14 cellular contexts compared by ENCODE assay signal in the genomic region with DNA sequence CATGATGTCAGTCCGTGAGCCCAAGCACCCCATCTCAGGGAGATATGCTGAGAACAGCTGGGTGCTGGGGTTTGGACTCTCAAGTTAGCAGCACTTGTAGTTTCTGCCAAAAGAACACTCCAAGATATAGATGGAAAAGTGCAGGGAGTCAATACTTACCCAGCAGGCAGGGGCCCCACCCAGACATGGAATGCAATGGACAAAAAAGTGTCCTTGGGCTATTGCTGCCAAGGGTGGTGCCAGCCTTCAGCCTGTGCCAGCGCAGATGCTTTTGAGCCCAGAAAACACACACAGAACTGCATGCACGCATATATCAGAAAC. TPM values are rescaled to one million over a fixed set of nuclear protein-coding genes. Genes with fewer than 3 reads are reported as not detected.
A peak's percentile ranks its signal among the peaks of the same experiment; 100 is the strongest.
DNase-seq lines count a peak whose midpoint lies in the region; ATAC-seq and TF ChIP-seq lines count a peak whose summit lies in the region.
"Had no signal": no experiment of that assay in that cellular context is flagged by ENCODE, and none has a peak within 500 bp of the region (broad histone marks: within the 10 kb centered on the region; RNA-seq: fewer than 3 reads in every experiment).

No MANE protein-coding gene starts in this region.

- CTCF ChIA-PET in PC-3 (lab: Charles Lee), result no interaction called here

- H3K27ac ChIP-seq in PC-3 (ENCODE audit: low read length), result peak overlapping the region; percentile 94
- peak overlapping the region; percentile 25 to 88 for H3K27ac ChIP-seq in tibial artery
- no peak overlapping the region for H3K27ac ChIP-seq in brain microvascular endothelial cell

- H2AFZ ChIP-seq in PC-3 (ENCODE audit: low read length), result peak overlapping the region; percentile 16

- in situ Hi-C loops in brain microvascular endothelial cell (cut with HindIII; ENCODE audit: low pct_ligation_motif_present, low sequenced_read_pairs), result no loop called here

- H3F3A ChIP-seq in PC-3 (ENCODE audit: low read length, unreplicated experiment), result peaks cover 21% of the 10 kb centered on the region

- H3K4me1 ChIP-seq in PC-3 (ENCODE audit: insufficient read depth, low read length) (peaks cover 65% of the 10 kb centered on the region), tibial artery (peaks cover 9 to 66% (median 57%) of the 10 kb centered on the region in 4 donors)

- intact Hi-C loops in PC-3 (cut with micrococcal nuclease), result loop anchor here (1.0 kb wide), 1 partner anchor 17 kb away; a partner anchor contains a TSS
- intact Hi-C loops in tibial artery (cut with DNase I; ENCODE audit: low total_unique reads), result no loop called here

- H3K9me3 ChIP-seq in PC-3 (ENCODE audit: low read length) (no peaks in the 10 kb centered on the region), tibial artery (no peaks in the 10 kb centered on the region)

- peaks cover 13% of the 10 kb centered on the region for H3K79me2 ChIP-seq in PC-3 (ENCODE audit: low read length)

- no TSS peak for BruUV-seq in PC-3 (replicated peaks; lab: Mats Ljungman, UMichigan)

- peak overlapping the region; percentile 61 for H3K4me2 ChIP-seq in PC-3 (ENCODE audit: low read length)

- DNase-seq in PC-3 (peak; percentile 94), epidermal melanocyte (ENCODE audit: insufficient read length, low spot score) (peak; percentile 32), mucosa of gallbladder (ENCODE audit: low spot score) (peak; percentile 76), tibial artery (no peak), brain microvascular endothelial cell (no peak), NCI-H446 treated with DMSO at 0.1 percent for 48 hours (lab: John Stamatoyannopoulos, UW) (no peak)
- DNase-seq: caudate nucleus, DMS53, hippocampal formation, NCI-H526 treated with DMSO at 0.1 percent for 48 hours, nephron progenitor cell, T-cell had no signal

- no peaks in the 10 kb centered on the region for H3K9me2 ChIP-seq in PC-3 (replicated peaks; ENCODE audit: low read length)

- no peaks in the 10 kb centered on the region for H4K20me1 ChIP-seq in PC-3 (ENCODE audit: low read length)

- H3K36me3 ChIP-seq in PC-3 (ENCODE audit: low read depth, low read length) (no peaks in the 10 kb centered on the region), tibial artery (no peaks in the 10 kb centered on the region), brain microvascular endothelial cell (replicated peaks) (no peaks in the 10 kb centered on the region)

- peak overlapping the region; percentile 30 for H3K9ac ChIP-seq in PC-3 (ENCODE audit: low read length)

- peak overlapping the region; percentile 18; the same call in 1 of the 2 replicates for H3K4me3 ChIP-seq in PC-3 (ENCODE audit: low read length)
- no peak overlapping the region for H3K4me3 ChIP-seq in tibial artery
- H3K4me3 ChIP-seq in brain microvascular endothelial cell (ENCODE audit: low read depth, low read length), result no peak overlapping the region

- ATAC-seq in PC-3 (peak; percentile 61), GM18517 (IDR thresholded peaks at IDR 0.05; ENCODE audit: unreplicated experiment) (no peak), GM19452 (IDR thresholded peaks at IDR 0.05; ENCODE audit: unreplicated experiment) (no peak)
- ATAC-seq: T-cell had no signal

- POLR2A ChIA-PET in PC-3 (lab: Charles Lee; ENCODE audit: unreplicated experiment), result interaction anchor here (0.6 kb wide), 1 partner anchor 18 kb away, joined by 4 read pairs; no protein-coding TSS in a partner anchor

- H3K27me3 ChIP-seq in PC-3 (ENCODE audit: low read length), result no peaks in the 10 kb centered on the region
- H3K27me3 ChIP-seq in tibial artery, result no peaks in the 10 kb centered on the region
- no peaks in the 10 kb centered on the region for H3K27me3 ChIP-seq in brain microvascular endothelial cell (replicated peaks)

- no peak for TF ChIP-seq CTCF in PC-3 (conservative IDR thresholded peaks at IDR 0.05; ENCODE audit: low read depth, low read length)
- TF ChIP-seq CTCF in tibial artery (IDR thresholded peaks at IDR 0.05), result no peak
- no peak for TF ChIP-seq CTCF in brain microvascular endothelial cell (IDR thresholded peaks at IDR 0.05; ENCODE audit: low read depth, low read length, missing control alignments)

RNA-seq across cellular contexts. Expression of a gene that starts 17.0 kb away (rescaled TPM):
- total RNA-seq in PC-3 (2014; rRNA removed) (113 and 146 TPM in 2 replicates), mucosa of gallbladder (70.9 TPM)

RNA-seq across cellular contexts. Expression of a gene that starts 52.5 kb away (rescaled TPM):
- total RNA-seq in PC-3 (2014; rRNA removed) (26.0 and 26.6 TPM in 2 replicates), mucosa of gallbladder (31.2 TPM)

Comparison
In these comparisons a context has a peak if more than half of its experiments do, and no peak if none do; other contexts are left out.
1. DNase-seq: peak in PC-3 (single experiment), epidermal melanocyte (single experiment) and mucosa of gallbladder (single experiment); none in tibial artery (0 of 2), brain microvascular endothelial cell (single experiment) and NCI-H446 treated with DMSO at 0.1 percent for 48 hours (single experiment).